ENCODE assay signal across 21 cellular contexts in the genomic region with DNA sequence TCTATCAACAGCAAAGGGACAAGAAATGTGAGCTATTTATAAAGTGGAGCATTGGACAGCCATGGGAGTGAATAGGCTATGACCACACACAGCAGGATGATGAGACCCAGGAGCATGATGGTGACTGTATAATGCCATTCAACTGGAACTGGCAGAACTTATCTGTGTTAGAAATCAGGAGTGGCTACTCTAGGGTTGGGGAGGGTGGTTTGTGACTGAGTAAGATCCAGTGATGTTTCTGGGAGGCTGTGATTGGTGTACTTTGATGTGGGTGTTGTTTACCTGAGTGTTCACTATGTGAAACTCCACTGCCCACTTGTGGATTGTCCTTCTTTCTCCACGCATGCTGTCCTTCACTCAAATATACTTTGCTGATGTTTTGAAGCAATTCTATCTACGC. TPM values are rescaled to one million over a fixed set of nuclear protein-coding genes. Genes with fewer than 3 reads are reported as not detected.
A peak's percentile ranks its signal among the peaks of the same experiment; 100 is the strongest.
DNase-seq lines count a peak whose midpoint lies in the region; ATAC-seq, FAIRE-seq and TF ChIP-seq lines count a peak whose summit lies in the region.
"Had no signal": no experiment of that assay in that cellular context is flagged by ENCODE, and none has a peak within 500 bp of the region (broad histone marks: within the 10 kb centered on the region; RNA-seq: fewer than 3 reads in every experiment).

No MANE protein-coding gene starts in this region.

- H3K9me3 ChIP-seq in HEK293 (ENCODE audit: control insufficient read depth, insufficient read depth, low read depth, low read length) = no peaks in the 10 kb centered on the region
- H3K9me3 ChIP-seq in K562 (replicated peaks; ENCODE audit: control insufficient read depth, insufficient read depth, low read depth, low read length) = no peaks in the 10 kb centered on the region

- no peak overlapping the region for H3K9ac ChIP-seq in K562 (ENCODE audit: insufficient read depth in 1 of 2, low read depth in 2 of 2, low read length in 2 of 2)

- TF ChIP-seq RAD21 in K562 (CRISPR knock-in tag; conservative IDR thresholded peaks at IDR 0.05 in 1 of 2, IDR thresholded peaks at IDR 0.05 in 1 of 2) = no peak

- H3K27ac ChIP-seq in C4-2B (no peak overlapping the region), HEK293 (ENCODE audit: extremely low read depth, low read depth, low read length) (no peak overlapping the region), K562 (ENCODE audit: extremely low read depth, low read depth, low read length) (no peak overlapping the region)

- ATAC-seq in K562 = no peak

- no peak overlapping the region for H2AFZ ChIP-seq in K562 (ENCODE audit: low read depth, low read length)

- intact Hi-C loops in K562 (cut with micrococcal nuclease) = no loop called here

- 0% methylated on average over 2 of the region's 2 CpGs for WGBS in K562 (ENCODE audit: insufficient coverage, low coverage, missing lambda C conversion rate)

- FAIRE-seq in K562 (lab: Jason Lieb, UNC) = peak; percentile 26
- FAIRE-seq: D721Med had no signal

- peak; percentile 12; the same call in 1 of the 2 replicates for TF ChIP-seq CTCF in C4-2B (conservative IDR thresholded peaks at IDR 0.05)
- TF ChIP-seq CTCF in HEK293 (tag by site-specific recombination; IDR thresholded peaks at IDR 0.05) = no peak
- 0 out of 6 replicates have a peak, but pooled peaks of 1 of the 3 experiments have one; percentile 14 for TF ChIP-seq CTCF in K562 (IDR thresholded peaks at IDR 0.05 in 2 of 3, conservative IDR thresholded peaks at IDR 0.05 in 1 of 3; ENCODE audit: insufficient read depth in 2 of 3, low read depth in 1 of 3, low read length in 3 of 3)

- H3K4me1 ChIP-seq in HEK293 (ENCODE audit: control insufficient read depth, insufficient read depth, low read length) (no peaks in the 10 kb centered on the region), K562 (replicated peaks in 1 of 2; ENCODE audit: control insufficient read depth in 2 of 2, insufficient read depth in 2 of 2, low read length in 2 of 2) (no peaks in the 10 kb centered on the region)

- H4K20me1 ChIP-seq in K562 (replicated peaks; ENCODE audit: control insufficient read depth, insufficient read depth, low read length) = no peaks in the 10 kb centered on the region

- no peaks in the 10 kb centered on the region for H3K9me1 ChIP-seq in K562 (ENCODE audit: control insufficient read depth, insufficient read depth, low read length)

- H3K36me3 ChIP-seq in HEK293 (ENCODE audit: control insufficient read depth in 2 of 2, insufficient read depth in 1 of 2, low read length in 2 of 2) (no peaks in the 10 kb centered on the region), K562 (ENCODE audit: control insufficient read depth, insufficient read depth, low read length) (no peaks in the 10 kb centered on the region)

- DNase-seq in K562 (ENCODE audit: extremely low read depth in 1 of 4, low spot score in 3 of 4) (no peak), kidney glomerular epithelial cell (lab: John Stamatoyannopoulos, UW) (peak; percentile 21), NCI-H2107 (lab: John Stamatoyannopoulos, UW) (no peak), NK-92 (lab: John Stamatoyannopoulos, UW; ENCODE audit: unreplicated experiment) (no peak), SKM-1 (lab: John Stamatoyannopoulos, UW; ENCODE audit: unreplicated experiment) (no peak)
- DNase-seq in activated naive CD4-positive, alpha-beta T cell treated with Interleukin-2 at 50 U/mL for 16 hours = no peak
- DNase-seq: 8988T, AML-193, C1 segment of cervical spinal cord, DMS53, GF-D8, H7, NCI-H1092 treated with DMSO at 0.1 percent for 48 hours, NCI-H1436 treated with DMSO at 0.1 percent for 48 hours, NCI-H2029, NCI-H526, OCI-M1, Right ventricle myocardium superior had no signal

- TF ChIP-seq POLR2A in K562 (conservative IDR thresholded peaks at IDR 0.05) = no peak

- H3K4me3 ChIP-seq in HEK293 (ENCODE audit: low read depth, low read length) (no peak overlapping the region), K562 (no peak overlapping the region)

- H3K4me2 ChIP-seq in K562 (ENCODE audit: insufficient read depth, low read length) = no peak overlapping the region

- in situ Hi-C loops in K562 (cut with MboI) = loop anchor here (5.0 kb wide), 2 partner anchors 171 to 231 kb away; a partner anchor contains a TSS

- no TSS peak for BruUV-seq in K562 (replicated peaks; lab: Mats Ljungman, UMichigan)

- no peak for TF ChIP-seq EP300 in K562 (IDR thresholded peaks at IDR 0.05; ENCODE audit: low read length)

- CTCF ChIA-PET in HEK293 (lab: Yijun Ruan, JAX) = interaction anchor here (0.6 to 10.2 kb wide), 6 partner anchors 8 to 1194 kb away, joined by 3 to 214 read pairs (median 20); no protein-coding TSS in a partner anchor
- CTCF ChIA-PET in K562 (lab: Yijun Ruan, JAX; ENCODE audit: low intra/inter-chr PET ratio) = interaction anchor here (1.1 to 3.7 kb wide), 2 partner anchors 171 to 178 kb away, joined by 3 to 29 read pairs; no protein-coding TSS in a partner anchor

- POLR2A ChIA-PET in HEK293 (lab: Yijun Ruan, JAX) (interaction anchor here (2.1 kb wide), 1 partner anchor 171 kb away, joined by 6 read pairs; no protein-coding TSS in a partner anchor), K562 (lab: Yijun Ruan, JAX) (no interaction called here)

- peaks cover 13 to 23% of the 10 kb centered on the region in 2 experiments for H3K27me3 ChIP-seq in K562 (ENCODE audit: control insufficient read depth in 2 of 2, insufficient read depth in 2 of 2, low read length in 2 of 2)

- no peaks in the 10 kb centered on the region for H3K79me2 ChIP-seq in K562 (ENCODE audit: control insufficient read depth, insufficient read depth, low read length)

TF ChIP-seq in HEK293, 187 proteins besides CTCF, POLR2A, EP300 and RAD21 (continues in another document):
- TF ChIP-seq ZNF654 (tag by site-specific recombination; IDR thresholded peaks at IDR 0.05; ENCODE audit: low read depth) = peak; percentile 13

TF ChIP-seq in K562, 482 proteins besides CTCF, POLR2A, EP300 and RAD21 (continues in another document):
- no peak for TF ChIP-seq STAG1 (CRISPR knock-in tag; IDR thresholded peaks at IDR 0.05; ENCODE audit: borderline replicate concordance)
- TF ChIP-seq POLR2AphosphoS5 (IDR thresholded peaks at IDR 0.05; ENCODE audit: control insufficient read depth, insufficient read depth, low read depth, low read length) = no peak
- TF ChIP-seq ZFP30 (CRISPR knock-in tag; IDR thresholded peaks at IDR 0.05; ENCODE audit: borderline replicate concordance) = no peak
- TF ChIP-seq, protein P1, sequence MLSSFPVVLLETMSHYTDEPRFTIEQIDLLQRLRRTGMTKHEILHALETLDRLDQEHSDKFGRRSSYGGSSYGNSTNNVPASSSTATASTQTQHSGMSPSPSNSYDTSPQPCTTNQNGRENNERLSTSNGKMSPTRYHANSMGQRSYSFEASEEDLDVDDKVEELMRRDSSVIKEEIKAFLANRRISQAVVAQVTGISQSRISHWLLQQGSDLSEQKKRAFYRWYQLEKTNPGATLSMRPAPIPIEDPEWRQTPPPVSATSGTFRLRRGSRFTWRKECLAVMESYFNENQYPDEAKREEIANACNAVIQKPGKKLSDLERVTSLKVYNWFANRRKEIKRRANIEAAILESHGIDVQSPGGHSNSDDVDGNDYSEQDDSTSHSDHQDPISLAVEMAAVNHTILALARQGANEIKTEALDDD (IDR thresholded peaks at IDR 0.05) = no peak
- TF ChIP-seq NEUROD1 (IDR thresholded peaks at IDR 0.05; ENCODE audit: borderline replicate concordance, low read depth, low read length, partially characterized antibody) = no peak
- no peak for TF ChIP-seq FOXK2 (conservative IDR thresholded peaks at IDR 0.05 in 1 of 2, IDR thresholded peaks at IDR 0.05 in 1 of 2; ENCODE audit: low read depth in 2 of 2)
- TF ChIP-seq CBFA2T2 (conservative IDR thresholded peaks at IDR 0.05) = no peak
- TF ChIP-seq ZNF778 (CRISPR knock-in tag; IDR thresholded peaks at IDR 0.05) = no peak
- no peak for TF ChIP-seq MAFG (tag; conservative IDR thresholded peaks at IDR 0.05)

RNA-seq across cellular contexts. Expression of a gene that starts 11.5 kb away (rescaled TPM):
- 1.2 TPM in 1 of 2 replicates, not detected in the other for total RNA-seq in K562 (2011; cell fraction: chromatin; rRNA removed; ENCODE audit: low replicate concordance)
- total RNA-seq in K562 (2011; cell fraction: nucleolus; rRNA removed) = 4.2 and 5.5 TPM in 2 replicates
- 0.59 and 0.69 TPM in 2 replicates for total RNA-seq in K562 (2011; cell fraction: nucleoplasm; rRNA removed)
- total RNA-seq in K562 (2014; rRNA removed) (0.24 and 0.41 TPM in 2 replicates), K562 (2014; rRNA removed; fragmentation: Illumina TruSeq; extraction: Trizol) (not detected in 2 replicates), K562 (2015; rRNA removed; fragmentation: Illumina TruSeq; extraction: Trizol) (0.65 and 1.4 TPM in 2 replicates), K562 (2021) (9.7 and 11.5 TPM in 2 replicates)
- polyA plus RNA-seq in K562 (2011; rRNA removed) (0.31 and 0.98 TPM in 2 replicates), K562 (2014; fragmentation: Illumina TruSeq; extraction: Trizol) (0.55 TPM in 1 of 2 replicates, not detected in the other), K562 (2014; fragmentation: Nextera tagmentation; extraction: Ambion mirVana) (under 1 TPM; 0.07 to 0.66 TPM), K562 (2014; rRNA removed) (0.49 and 1.7 TPM in 2 replicates)
- 0.15 and 0.46 TPM in 2 replicates for polyA plus RNA-seq in K562 (2011; cell fraction: cytosol; rRNA removed)
- polyA plus RNA-seq in K562 (2011; cell fraction: nucleus; rRNA removed) = 0.21 and 2.2 TPM in 2 replicates
- 0.92 and 2.4 TPM in 2 replicates for polyA plus RNA-seq in K562 (2012)
- not detected in 2 replicates for polyA minus RNA-seq in K562 (2011; rRNA and poly(A)+ RNA removed)
- polyA minus RNA-seq in K562 (2011; cell fraction: cytosol; rRNA and poly(A)+ RNA removed) = 2.4 and 4.1 TPM in 2 replicates
- polyA minus RNA-seq in K562 (2011; cell fraction: nucleus; rRNA and poly(A)+ RNA removed) = 0.54 and 0.56 TPM in 2 replicates

RNA-seq across cellular contexts. Expression of a gene that starts 34.9 kb away (rescaled TPM):
- total RNA-seq in K562 (2011; cell fraction: chromatin; rRNA removed; ENCODE audit: low replicate concordance) = 35.0 and 75.6 TPM in 2 replicates
- 77.2 and 77.4 TPM in 2 replicates for total RNA-seq in K562 (2011; cell fraction: nucleolus; rRNA removed)
- total RNA-seq in K562 (2011; cell fraction: nucleoplasm; rRNA removed) = 59.2 and 67.5 TPM in 2 replicates
- total RNA-seq in K562 (2014; rRNA removed) (22.0 and 25.4 TPM in 2 replicates), K562 (2014; rRNA removed; fragmentation: Illumina TruSeq; extraction: Trizol) (13.6 and 16.1 TPM in 2 replicates), K562 (2015; rRNA removed; fragmentation: Illumina TruSeq; extraction: Trizol) (16.1 and 16.7 TPM in 2 replicates), K562 (2021) (11.4 and 11.8 TPM in 2 replicates)
- polyA plus RNA-seq in K562 (2011; rRNA removed) (24.6 and 32.7 TPM in 2 replicates), K562 (2014; fragmentation: Illumina TruSeq; extraction: Trizol) (19.5 and 19.6 TPM in 2 replicates), K562 (2014; fragmentation: Nextera tagmentation; extraction: Ambion mirVana) (10 to 100 TPM; 13.5 to 18.0 TPM), K562 (2014; rRNA removed) (15.3 and 20.2 TPM in 2 replicates)
- polyA plus RNA-seq in K562 (2011; cell fraction: cytosol; rRNA removed) = 27.7 and 40.0 TPM in 2 replicates
- 50.2 and 51.7 TPM in 2 replicates for polyA plus RNA-seq in K562 (2011; cell fraction: nucleus; rRNA removed)
- polyA plus RNA-seq in K562 (2012) = 14.4 and 20.5 TPM in 2 replicates
- polyA minus RNA-seq in K562 (2011; rRNA and poly(A)+ RNA removed) = 26.3 and 28.2 TPM in 2 replicates
- 12.5 and 16.1 TPM in 2 replicates for polyA minus RNA-seq in K562 (2011; cell fraction: cytosol; rRNA and poly(A)+ RNA removed)
- polyA minus RNA-seq in K562 (2011; cell fraction: nucleus; rRNA and poly(A)+ RNA removed) = 8.2 and 14.7 TPM in 2 replicates
